8 cellular contexts compared by ENCODE assay signal in genomic region chr7:154927624-154928125, GRCh38.
DNase-seq lines count a peak whose midpoint lies in the region; ATAC-seq and TF ChIP-seq lines count a peak whose summit lies in the region.

No MANE protein-coding gene starts in this region.

- peaks cover 37% of the 10 kb centered on the region for H3K4me1 Mint-ChIP-seq in WTC11

- H3K4me3 ChIP-seq in A673 (ENCODE audit: low read depth, low read length, poor library complexity, severe bottlenecking) (peak overlapping the region; percentile 63), kidney epithelial cell (ENCODE audit: low read depth, low read length) (peak overlapping the region; percentile 33)

- no peaks in the 10 kb centered on the region for H3K4me1 ChIP-seq in A673 (ENCODE audit: insufficient read depth, low read length, poor library complexity, severe bottlenecking)

- H3K36me3 Mint-ChIP-seq in WTC11 = peaks cover 8% of the 10 kb centered on the region

- no peak overlapping the region for H3K27ac ChIP-seq in A673 (ENCODE audit: low read depth, low read length, poor library complexity, severe bottlenecking)
- peak overlapping the region; percentile 87 for H3K27ac ChIP-seq in caudate nucleus (ENCODE audit: low read depth, low read length)

- H3K9me3 ChIP-seq in A673 (ENCODE audit: low read depth, low read length, poor library complexity, severe bottlenecking) = no peaks in the 10 kb centered on the region

- no TSS peak for BruUV-seq in A673 (replicated peaks; lab: Mats Ljungman, UMichigan)

- no peak overlapping the region for H3K4me3 Mint-ChIP-seq in WTC11

- H3K27me3 Mint-ChIP-seq in WTC11 (ENCODE audit: low read depth) = peaks cover 2% of the 10 kb centered on the region

- POLR2A ChIA-PET in A673 (lab: Charles Lee; ENCODE audit: low non-redundant PET) (no interaction called here), WTC11 (lab: Charles Lee) (no interaction called here)

- H3K27me3 ChIP-seq in A673 (replicated peaks; ENCODE audit: insufficient read depth, low read depth, low read length, poor library complexity) (peaks cover 31% of the 10 kb centered on the region), kidney epithelial cell (ENCODE audit: control insufficient read depth, insufficient read depth, low read length) (no peaks in the 10 kb centered on the region)

- TF ChIP-seq CTCF in A673 (conservative IDR thresholded peaks at IDR 0.05; ENCODE audit: low read depth, low read length) (peak; percentile 77), WTC11 (IDR thresholded peaks at IDR 0.05) (0 out of 2 replicates have a peak, but pooled peaks have one; percentile 23), kidney epithelial cell (IDR thresholded peaks at IDR 0.05; ENCODE audit: insufficient read depth, low read length, poor library complexity, severe bottlenecking) (peak; percentile 62)

- intact Hi-C loops in A673 (cut with micrococcal nuclease; ENCODE audit: unreplicated experiment) = loop anchor here (1.0 to 10.0 kb wide), 5 partner anchors 80 to 667 kb away; no protein-coding TSS in a partner anchor

- CTCF ChIA-PET in A673 (lab: Charles Lee) = interaction anchor here (0.6 to 2.6 kb wide), 7 partner anchors 14 to 671 kb away, joined by 3 to 11 read pairs (median 3); no protein-coding TSS in a partner anchor
- CTCF ChIA-PET in WTC11 (lab: Charles Lee) = interaction anchor here (0.6 to 3.3 kb wide), 18 partner anchors 9 to 534 kb away, joined by 3 to 42 read pairs (median 4); no protein-coding TSS in a partner anchor

- H3K36me3 ChIP-seq in A673 (ENCODE audit: insufficient read depth, low read length, poor library complexity, severe bottlenecking) = no peaks in the 10 kb centered on the region
- no peaks in the 10 kb centered on the region for H3K36me3 ChIP-seq in kidney epithelial cell (ENCODE audit: control insufficient read depth, insufficient read depth, low read length)

- DNase-seq in A673 (ENCODE audit: low spot score) (peak; percentile 85), NCI-H2196 treated with DMSO at 0.1 percent for 48 hours (lab: John Stamatoyannopoulos, UW; ENCODE audit: unreplicated experiment) (peak; percentile 23), WTC11 (ENCODE audit: low spot score) (peak; percentile 68), caudate nucleus (lab: John Stamatoyannopoulos, UW) (peak in 43 of 61 donors; percentile 7 to 93 (median 47)), kidney epithelial cell (ENCODE audit: low read depth) (peak; percentile 60)
- peak; percentile 55 to 64 (median 59) for DNase-seq in stimulated activated CD4-positive, alpha-beta T cell treated with anti-CD3 and anti-CD28 coated beads, Interleukin-1b, Interleukin-23, amount 100 ng/mL, for 24 hours (ENCODE audit: low read depth in 4 of 4, low spot score in 1 of 4)

- no peak overlapping the region for H3K27ac Mint-ChIP-seq in WTC11

- H3K9me3 Mint-ChIP-seq in WTC11 = peaks cover 14% of the 10 kb centered on the region

- peak; percentile 54 for ATAC-seq in GM18519 (IDR thresholded peaks at IDR 0.05; ENCODE audit: low FRiP score, unreplicated experiment)
- peak; percentile 51 for ATAC-seq in HG03108 (IDR thresholded peaks at IDR 0.05; ENCODE audit: unreplicated experiment)
- ATAC-seq in WTC11 = peak; percentile 56

TF ChIP-seq in WTC11, 78 proteins besides CTCF, POLR2A, EP300 and RAD21:
- TF ChIP-seq RORB (CRISPR knock-in tag; IDR thresholded peaks at IDR 0.05) = no peak
- TF ChIP-seq, protein P1, sequence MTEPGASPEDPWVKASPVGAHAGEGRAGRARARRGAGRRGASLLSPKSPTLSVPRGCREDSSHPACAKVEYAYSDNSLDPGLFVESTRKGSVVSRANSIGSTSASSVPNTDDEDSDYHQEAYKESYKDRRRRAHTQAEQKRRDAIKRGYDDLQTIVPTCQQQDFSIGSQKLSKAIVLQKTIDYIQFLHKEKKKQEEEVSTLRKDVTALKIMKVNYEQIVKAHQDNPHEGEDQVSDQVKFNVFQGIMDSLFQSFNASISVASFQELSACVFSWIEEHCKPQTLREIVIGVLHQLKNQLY (CRISPR knock-in tag; IDR thresholded peaks at IDR 0.05) = no peak
- TF ChIP-seq GRHL2 (CRISPR knock-in tag; IDR thresholded peaks at IDR 0.05; ENCODE audit: insufficient replicate concordance, severe bottlenecking) = no peak

Comparison
In these comparisons a context has a peak if more than half of its experiments do, and no peak if none do; other contexts are left out.
1. DNase-seq: peak in every context shown above with its lines; median percentile 85 in A673; 68 in WTC11; 60 in kidney epithelial cell; 59 in stimulated activated CD4-positive, alpha-beta T cell treated with anti-CD3 and anti-CD28 coated beads, Interleukin-1b, Interleukin-23, amount 100 ng/mL, for 24 hours; 47 in caudate nucleus; 23 in NCI-H2196 treated with DMSO at 0.1 percent for 48 hours.
2. CTCF ChIP-seq: peak in every context shown above with its lines; median percentile 77 in A673; 62 in kidney epithelial cell; 23 in WTC11.